In the genomic region with DNA sequence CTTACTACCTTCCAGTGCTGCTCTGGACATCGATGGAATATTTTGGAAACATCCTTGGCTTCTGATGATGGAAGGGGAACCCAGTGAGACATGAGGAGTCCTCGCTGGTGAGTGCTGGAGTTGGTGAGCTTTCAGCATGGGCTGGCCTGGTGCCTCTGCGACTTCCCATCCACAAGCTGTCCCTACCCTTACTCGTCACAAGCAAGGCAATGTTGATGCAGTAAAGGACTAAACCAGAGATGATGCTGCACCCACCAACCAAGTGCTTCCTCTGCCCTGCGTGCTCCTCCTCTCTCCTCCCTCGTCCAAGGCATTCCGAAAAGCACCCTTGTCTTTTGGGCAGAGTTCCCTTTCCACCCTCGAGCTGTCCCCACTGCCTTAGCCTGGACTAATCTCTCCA, we compare ENCODE assay signal across 22 cellular contexts.
DNase-seq lines count a peak whose midpoint lies in the region; ATAC-seq, FAIRE-seq and TF ChIP-seq lines count a peak whose summit lies in the region.
"Had no signal": no experiment of that assay in that cellular context is flagged by ENCODE, and none has a peak within 500 bp of the region (broad histone marks: within the 10 kb centered on the region; RNA-seq: fewer than 3 reads in every experiment).

No MANE protein-coding gene starts in this region.

- H3K36me3 ChIP-seq in H1 (ENCODE audit: control insufficient read depth in 2 of 4, insufficient read depth in 4 of 4, low read length in 3 of 4), result no peaks in the 10 kb centered on the region
- H3K36me3 ChIP-seq: BLaER1 treated with 17β-estradiol and CSF1 and Interleukin-3, amounts not matched to agents 10 nM and 100 nM had no signal

- peak; percentile 43 for DNase-seq in G401 (ENCODE audit: low spot score)
- DNase-seq in cerebellum (ENCODE audit: low spot score), result peak; percentile 28
- DNase-seq in H1 (ENCODE audit: low read depth in 1 of 2, low spot score in 2 of 2), result no peak
- no peak for DNase-seq in stimulated activated effector memory CD8-positive, alpha-beta T cell treated with anti-CD3 and anti-CD28 coated beads, Interleukin-12 subunit alpha, Interleukin-12 subunit beta, amount 100 ng/mL, for 72 hours (ENCODE audit: low spot score in 2 of 2)
- DNase-seq in sciatic nerve (ENCODE audit: low spot score), result no peak
- DNase-seq: 8988T; ACHN; Caco-2; Calu3; CD4-positive, alpha-beta T cell; CD8-positive, alpha-beta T cell; GDM1 had no signal

- WGBS in H1 (ENCODE audit: extremely low coverage in 1 of 2, insufficient coverage in 1 of 2, insufficient read length in 1 of 2, insufficient replicate concordance in 2 of 2, low coverage in 1 of 2, low lambda C conversion rate in 2 of 2, missing lambda C conversion rate in 1 of 2), 2 experiments, result 88% methylated on average over 8 of the region's 8 CpGs; no CpG with 5 or more reads in 1 of the 2 experiments

- H4K91ac ChIP-seq in H1 (replicated peaks; ENCODE audit: insufficient read length, low read length), result no peak overlapping the region

- H3K4me3 ChIP-seq in H1 (ENCODE audit: extremely low read depth in 1 of 4, insufficient read depth in 2 of 4, low read depth in 3 of 4, low read length in 4 of 4), result no peak overlapping the region
- H3K4me3 ChIP-seq: BLaER1 treated with 17β-estradiol and CSF1 and Interleukin-3, amounts not matched to agents 10 nM and 100 nM had no signal

- no peaks in the 10 kb centered on the region for H3K9me3 Mint-ChIP-seq in stimulated activated effector memory CD8-positive, alpha-beta T cell treated with anti-CD3 and anti-CD28 coated beads, Interleukin-12 subunit alpha, Interleukin-12 subunit beta, amount 100 ng/mL, for 72 hours
- H3K9me3 Mint-ChIP-seq: CD4-positive, alpha-beta T cell; CD8-positive, alpha-beta T cell had no signal

- no peak for TF ChIP-seq POLR2A in H1 (IDR thresholded peaks at IDR 0.05; ENCODE audit: control extremely low read depth in 1 of 2, low read depth in 2 of 2, low read length in 2 of 2)

- no peak overlapping the region for H2AK5ac ChIP-seq in H1 (ENCODE audit: low read depth, low read length)

- H2BK5ac ChIP-seq in H1 (ENCODE audit: low read depth, low read length), result no peak overlapping the region

- no peaks in the 10 kb centered on the region for H3K4me1 ChIP-seq in H1 (replicated peaks in 1 of 4; ENCODE audit: control insufficient read depth in 3 of 4, insufficient read depth in 4 of 4, low read length in 3 of 4)
- H3K4me1 ChIP-seq: BLaER1 treated with 17β-estradiol and CSF1 and Interleukin-3, amounts not matched to agents 10 nM and 100 nM; Caco-2 had no signal

- H3K23me2 ChIP-seq in H1 (ENCODE audit: low read depth, low read length), result no peaks in the 10 kb centered on the region; the same call in 1 of the 2 replicates

- H3K27ac ChIP-seq in H1 (ENCODE audit: low read depth, low read length), result no peak overlapping the region
- H3K27ac ChIP-seq: BLaER1 treated with 17β-estradiol and CSF1 and Interleukin-3, amounts not matched to agents 10 nM and 100 nM; C4-2B had no signal

- CTCF ChIA-PET in H1 (lab: Charles Lee; ENCODE audit: partially characterized antibody), result interaction anchor here (0.9 to 2.9 kb wide), 3 partner anchors 9 to 14 kb away, joined by 3 to 12 read pairs (median 5); no protein-coding TSS in a partner anchor

- 0 out of 2 replicates have a peak overlapping the region, but pooled peaks have one; percentile 30 for H4K8ac ChIP-seq in H1 (ENCODE audit: extremely low read depth, insufficient read depth, low read length)

- intact Hi-C loops in sciatic nerve (cut with DNase I), result no loop called here

- H3K56ac ChIP-seq in H1 (replicated peaks; ENCODE audit: insufficient read length, low read depth, low read length), result no peak overlapping the region

- POLR2A ChIA-PET in H1 (lab: Charles Lee; ENCODE audit: partially characterized antibody), result no interaction called here

- no peaks in the 10 kb centered on the region for H4K20me1 ChIP-seq in H1 (replicated peaks in 1 of 2; ENCODE audit: control insufficient read depth in 1 of 2, insufficient read depth in 2 of 2, low read length in 2 of 2)
- H4K20me1 ChIP-seq: BLaER1 treated with 17β-estradiol and CSF1 and Interleukin-3, amounts not matched to agents 10 nM and 100 nM had no signal

- no peak overlapping the region for H3K4ac ChIP-seq in H1 (replicated peaks; ENCODE audit: insufficient read length, low read depth, low read length)

- no peak overlapping the region for H3K4me2 ChIP-seq in H1 (ENCODE audit: insufficient read depth in 1 of 2, low read depth in 2 of 2, low read length in 2 of 2)
- H3K4me2 ChIP-seq: BLaER1 treated with 17β-estradiol and CSF1 and Interleukin-3, amounts not matched to agents 10 nM and 100 nM had no signal

- H3K27me3 ChIP-seq in H1 (replicated peaks in 1 of 4; ENCODE audit: control insufficient read depth in 3 of 4, extremely low read depth in 1 of 4, insufficient read depth in 3 of 4, low read length in 3 of 4), result no peaks in the 10 kb centered on the region
- H3K27me3 ChIP-seq: BLaER1 treated with 17β-estradiol and CSF1 and Interleukin-3, amounts not matched to agents 10 nM and 100 nM had no signal

- H3K36me3 Mint-ChIP-seq in stimulated activated effector memory CD8-positive, alpha-beta T cell treated with anti-CD3 and anti-CD28 coated beads, Interleukin-12 subunit alpha, Interleukin-12 subunit beta, amount 100 ng/mL, for 72 hours, result no peaks in the 10 kb centered on the region
- H3K36me3 Mint-ChIP-seq: CD8-positive, alpha-beta T cell had no signal

- no peaks in the 10 kb centered on the region for H3K4me1 Mint-ChIP-seq in stimulated activated effector memory CD8-positive, alpha-beta T cell treated with anti-CD3 and anti-CD28 coated beads, Interleukin-12 subunit alpha, Interleukin-12 subunit beta, amount 100 ng/mL, for 72 hours
- H3K4me1 Mint-ChIP-seq: B cell had no signal

- no peak overlapping the region for H4K5ac ChIP-seq in H1 (ENCODE audit: insufficient read length, low read depth, low read length)

- peak; percentile 16 for ATAC-seq in stimulated activated effector memory CD8-positive, alpha-beta T cell treated with anti-CD3 and anti-CD28 coated beads, Interleukin-12 subunit alpha, Interleukin-12 subunit beta, amount 100 ng/mL, for 72 hours
- ATAC-seq in GM21529 (IDR thresholded peaks at IDR 0.05; ENCODE audit: unreplicated experiment) (no peak), sciatic nerve (no peak), HG03565 (IDR thresholded peaks at IDR 0.05; ENCODE audit: unreplicated experiment) (no peak), GM21717 (IDR thresholded peaks at IDR 0.05; ENCODE audit: unreplicated experiment) (no peak)
- ATAC-seq: CD8-positive, alpha-beta T cell had no signal

- H2AFZ ChIP-seq in H1 (ENCODE audit: low read length), result 0 out of 2 replicates have a peak overlapping the region, but pooled peaks have one; percentile 38

- H2BK120ac ChIP-seq in H1 (replicated peaks; ENCODE audit: low read depth, low read length), result no peak overlapping the region

- TF ChIP-seq EP300 in H1 (IDR thresholded peaks at IDR 0.05; ENCODE audit: borderline replicate concordance in 1 of 2, low read depth in 2 of 2, low read length in 2 of 2), result no peak

- no peak for FAIRE-seq in H1 (lab: Jason Lieb, UNC)
- FAIRE-seq: A204.1, D721Med, GM12891, GM19239 had no signal

- H3K9ac ChIP-seq in H1 (replicated peaks in 1 of 4; ENCODE audit: extremely low read depth in 1 of 4, low read depth in 3 of 4, low read length in 3 of 4), result no peak overlapping the region
- H3K9ac ChIP-seq: BLaER1 treated with 17β-estradiol and CSF1 and Interleukin-3, amounts not matched to agents 10 nM and 100 nM had no signal

- no peak for TF ChIP-seq RAD21 in H1 (IDR thresholded peaks at IDR 0.05 in 1 of 2, conservative IDR thresholded peaks at IDR 0.05 in 1 of 2; ENCODE audit: low read depth in 2 of 2, low read length in 2 of 2)

- H3K23ac ChIP-seq in H1 (ENCODE audit: insufficient read length), result no peak overlapping the region

- in situ Hi-C loops in G401 (cut with HindIII; ENCODE audit: low sequenced_read_pairs), result no loop called here

- no peak overlapping the region for H2BK15ac ChIP-seq in H1 (ENCODE audit: low read length)

- no peak overlapping the region for H2BK20ac ChIP-seq in H1 (ENCODE audit: low read length)

- no peaks in the 10 kb centered on the region for H3K79me1 ChIP-seq in H1 (ENCODE audit: low read depth, low read length)

- no peaks in the 10 kb centered on the region for H3K79me2 ChIP-seq in H1 (ENCODE audit: control insufficient read depth in 1 of 2, insufficient read depth in 2 of 2, low read length in 2 of 2)

- no peak overlapping the region for H3K27ac Mint-ChIP-seq in stimulated activated effector memory CD8-positive, alpha-beta T cell treated with anti-CD3 and anti-CD28 coated beads, Interleukin-12 subunit alpha, Interleukin-12 subunit beta, amount 100 ng/mL, for 72 hours
- H3K27ac Mint-ChIP-seq: B cell; CD4-positive, alpha-beta T cell; CD8-positive, alpha-beta T cell had no signal

- H3K18ac ChIP-seq in H1 (ENCODE audit: extremely low read depth, low read length), result no peak overlapping the region

- no peak overlapping the region for H3K14ac ChIP-seq in H1 (ENCODE audit: insufficient read length)

- no peak for TF ChIP-seq CTCF in H1 (IDR thresholded peaks at IDR 0.05; ENCODE audit: control extremely low read depth in 1 of 3, insufficient read depth in 1 of 3, low read depth in 1 of 3, low read length in 3 of 3)

- H2BK12ac ChIP-seq in H1 (ENCODE audit: low read depth, low read length), result no peak overlapping the region

- H3K4me3 Mint-ChIP-seq in stimulated activated effector memory CD8-positive, alpha-beta T cell treated with anti-CD3 and anti-CD28 coated beads, Interleukin-12 subunit alpha, Interleukin-12 subunit beta, amount 100 ng/mL, for 72 hours, result no peak overlapping the region
- H3K4me3 Mint-ChIP-seq: B cell; CD4-positive, alpha-beta T cell; CD8-positive, alpha-beta T cell had no signal

- no peaks in the 10 kb centered on the region for H3K9me3 ChIP-seq in H1 (ENCODE audit: insufficient read depth in 2 of 2, low read depth in 1 of 2, low read length in 1 of 2)
- H3K9me3 ChIP-seq: BLaER1 treated with 17β-estradiol and CSF1 and Interleukin-3, amounts not matched to agents 10 nM and 100 nM; Caco-2 had no signal

TF ChIP-seq in H1, 55 proteins besides CTCF, POLR2A, EP300 and RAD21 (continues in another document):
- TF ChIP-seq CREB1 (IDR thresholded peaks at IDR 0.05), result no peak
- no peak for TF ChIP-seq ATF3 (IDR thresholded peaks at IDR 0.05; ENCODE audit: insufficient read depth, low read depth, low read length)
- TF ChIP-seq TBP (IDR thresholded peaks at IDR 0.05; ENCODE audit: low read depth, low read length), result no peak
- no peak for TF ChIP-seq EGR1 (IDR thresholded peaks at IDR 0.05; ENCODE audit: borderline replicate concordance, low read depth, low read length)
- no peak for TF ChIP-seq RBBP5 (IDR thresholded peaks at IDR 0.05; ENCODE audit: borderline replicate concordance, low read depth, low read length)
- TF ChIP-seq NANOG (IDR thresholded peaks at IDR 0.05; ENCODE audit: insufficient read depth, low read depth, low read length, poor library complexity, severe bottlenecking), result no peak

Comparison
In these comparisons a context has a peak if more than half of its experiments do, and no peak if none do; other contexts are left out.
1. DNase-seq: peak in G401 (single experiment) and cerebellum (single experiment); none in H1 (0 of 2), stimulated activated effector memory CD8-positive, alpha-beta T cell treated with anti-CD3 and anti-CD28 coated beads, Interleukin-12 subunit alpha, Interleukin-12 subunit beta, amount 100 ng/mL, for 72 hours (0 of 2) and sciatic nerve (single experiment).